Comparison of ENCODE assay signal across 22 cellular contexts in genomic region chr2:60486067-60486466, GRCh38.
A peak's percentile ranks its signal among the peaks of the same experiment; 100 is the strongest.
DNase-seq lines count a peak whose midpoint lies in the region; ATAC-seq and TF ChIP-seq lines count a peak whose summit lies in the region.
"Had no signal": no experiment of that assay in that cellular context is flagged by ENCODE, and none has a peak within 500 bp of the region (broad histone marks: within the 10 kb centered on the region; RNA-seq: fewer than 3 reads in every experiment).

No MANE protein-coding gene starts in this region.

- peak overlapping the region in 9 of 10 donors; percentile 28 to 88 (median 78) for H3K27ac ChIP-seq in heart right ventricle
- peak overlapping the region; percentile 86 for H3K27ac ChIP-seq in OCI-LY3 (ENCODE audit: low read length)
- H3K27ac ChIP-seq: PC-9 had no signal

- no peak overlapping the region for H3K4me3 ChIP-seq in heart right ventricle
- no peak overlapping the region for H3K4me3 ChIP-seq in OCI-LY3 (ENCODE audit: low read length)
- H3K4me3 ChIP-seq: left lung, PC-9, skin epidermis had no signal

- H3K4me1 ChIP-seq in heart right ventricle: peaks cover 12 to 72% (median 42%) of the 10 kb centered on the region in 9 donors
- H3K4me1 ChIP-seq in OCI-LY3 (ENCODE audit: low read length): peaks cover 100% of the 10 kb centered on the region

- DNase-seq in heart right ventricle: no peak
- DNase-seq in Right ventricle myocardium inferior (ENCODE audit: missing footprints): no peak
- DNase-seq in erythroblast (lab: John Stamatoyannopoulos, UW): peak; percentile 3 to 13
- no peak for DNase-seq in stimulated activated naive B cell treated with anti-CD40 and anti-IgM and Interleukin-4, amounts not matched to agents 10 μg/mL and 1 μg/mL and 100 μg/mL, for 72 hours
- no peak for DNase-seq in NCI-H524 (lab: John Stamatoyannopoulos, UW)
- DNase-seq in cortex of kidney (lab: John Stamatoyannopoulos, UW): no peak
- DNase-seq: activated CD4-positive, alpha-beta T cell treated with anti-CD3 and anti-CD28 coated beads for 48 hours; activated CD8-positive, alpha-beta memory T cell treated with anti-CD3 and anti-CD28 coated beads, Interleukin-2, amount 50 U/mL, for 4 hours; activated gamma-delta T cell; CD4-positive, CD25-positive, alpha-beta regulatory T cell; DND-41; foreskin fibroblast; KG1; left lung; NCI-H1048; NCI-H2081; NCI-H524 treated with DMSO at 0.1 percent for 48 hours; PC-9 had no signal

- H3K36me3 ChIP-seq in heart right ventricle (no peaks in the 10 kb centered on the region), OCI-LY3 (replicated peaks; ENCODE audit: low read depth, low read length) (peaks cover 60% of the 10 kb centered on the region)
- H3K36me3 ChIP-seq: left lung had no signal

- peaks cover 100% of the 10 kb centered on the region for H3K79me2 ChIP-seq in OCI-LY3 (ENCODE audit: low read length)

- H3K9me3 ChIP-seq in heart right ventricle (peaks cover 0 to 6% (median 0%) of the 10 kb centered on the region in 11 donors), OCI-LY3 (ENCODE audit: insufficient read depth, low read length) (no peaks in the 10 kb centered on the region)
- H3K9me3 ChIP-seq: left lung had no signal

- peaks cover 48 to 50% of the 10 kb centered on the region in 2 donors for H3K36me3 Mint-ChIP-seq in stimulated activated naive B cell treated with anti-CD40 and anti-IgM and Interleukin-4, amounts not matched to agents 10 μg/mL and 1 μg/mL and 100 μg/mL, for 72 hours
- H3K36me3 Mint-ChIP-seq: CD4-positive, CD25-positive, alpha-beta regulatory T cell had no signal

- TF ChIP-seq CTCF in heart right ventricle (IDR thresholded peaks at IDR 0.05) (no peak), OCI-LY3 (IDR thresholded peaks at IDR 0.05; ENCODE audit: low read depth, low read length) (no peak)

- peak overlapping the region in 1 of 2 donors; percentile 25 for H3K4me3 Mint-ChIP-seq in stimulated activated naive B cell treated with anti-CD40 and anti-IgM and Interleukin-4, amounts not matched to agents 10 μg/mL and 1 μg/mL and 100 μg/mL, for 72 hours
- H3K4me3 Mint-ChIP-seq: CD4-positive, CD25-positive, alpha-beta regulatory T cell; type B pancreatic cell had no signal

- intact Hi-C loops in heart right ventricle (cut with DNase I) (loop anchor here in 3 of 10 donors (5.0 to 10.0 kb wide), 3 partner anchors 46 to 61 kb away; no protein-coding TSS in a partner anchor), Right ventricle myocardium inferior (cut with DNase I) (no loop called here)

- peak overlapping the region; percentile 49; the same call in 1 of the 2 replicates for H3K9ac ChIP-seq in OCI-LY3 (ENCODE audit: low read length)

- 61 to 79% methylated on average over 1 of the region's 1 CpG for WGBS in heart right ventricle, 2 donors

- no peak overlapping the region for H2AFZ ChIP-seq in OCI-LY3 (ENCODE audit: low read depth, low read length)
- H2AFZ ChIP-seq: PC-9 had no signal

- H3K27ac Mint-ChIP-seq in stimulated activated naive B cell treated with anti-CD40 and anti-IgM and Interleukin-4, amounts not matched to agents 10 μg/mL and 1 μg/mL and 100 μg/mL, for 72 hours: peak overlapping the region; percentile 85
- H3K27ac Mint-ChIP-seq: CD4-positive, CD25-positive, alpha-beta regulatory T cell; type B pancreatic cell had no signal

- peaks cover 88% of the 10 kb centered on the region for H4K20me1 ChIP-seq in OCI-LY3 (ENCODE audit: insufficient read depth, low read length)

- no peak for TF ChIP-seq POLR2A in erythroblast (IDR thresholded peaks at IDR 0.05; ENCODE audit: low read length)

- H3K27me3 ChIP-seq in heart right ventricle (no peaks in the 10 kb centered on the region), OCI-LY3 (ENCODE audit: low read depth, low read length) (no peaks in the 10 kb centered on the region)
- H3K27me3 ChIP-seq: left lung had no signal

- peak in 2 of 8 donors; percentile 23 to 26 for ATAC-seq in heart right ventricle
- no peak for ATAC-seq in Right ventricle myocardium inferior
- no peak for ATAC-seq in stimulated activated naive B cell treated with anti-CD40 and anti-IgM and Interleukin-4, amounts not matched to agents 10 μg/mL and 1 μg/mL and 100 μg/mL, for 72 hours (replicated peaks)
- no peak for ATAC-seq in GM21447 (IDR thresholded peaks at IDR 0.05; ENCODE audit: unreplicated experiment)
- ATAC-seq: left lung had no signal

- H3K27me3 Mint-ChIP-seq in stimulated activated naive B cell treated with anti-CD40 and anti-IgM and Interleukin-4, amounts not matched to agents 10 μg/mL and 1 μg/mL and 100 μg/mL, for 72 hours: no peaks in the 10 kb centered on the region
- H3K27me3 Mint-ChIP-seq: type B pancreatic cell had no signal

- H3K4me1 Mint-ChIP-seq in stimulated activated naive B cell treated with anti-CD40 and anti-IgM and Interleukin-4, amounts not matched to agents 10 μg/mL and 1 μg/mL and 100 μg/mL, for 72 hours: peaks cover 70 to 89% of the 10 kb centered on the region in 2 donors

- no peaks in the 10 kb centered on the region for H3K9me3 Mint-ChIP-seq in stimulated activated naive B cell treated with anti-CD40 and anti-IgM and Interleukin-4, amounts not matched to agents 10 μg/mL and 1 μg/mL and 100 μg/mL, for 72 hours
- H3K9me3 Mint-ChIP-seq: CD4-positive, CD25-positive, alpha-beta regulatory T cell had no signal

- H3K4me2 ChIP-seq in OCI-LY3 (ENCODE audit: low read length): peak overlapping the region; percentile 80
- H3K4me2 ChIP-seq: PC-9 had no signal

Comparison
In these comparisons a context has a peak if more than half of its experiments do, and no peak if none do; other contexts are left out.
1. DNase-seq: peak in erythroblast (2 of 2); none in heart right ventricle (0 of 2), Right ventricle myocardium inferior (single experiment), stimulated activated naive B cell treated with anti-CD40 and anti-IgM and Interleukin-4, amounts not matched to agents 10 μg/mL and 1 μg/mL and 100 μg/mL, for 72 hours (single experiment), NCI-H524 (0 of 2) and cortex of kidney (single experiment).